Comparison of ENCODE assay signal across 17 cellular contexts in genomic region chr16:17387226-17387625, GRCh38.
"Had no signal": no experiment of that assay in that cellular context is flagged by ENCODE, and none has a peak within 500 bp of the region (broad histone marks: within the 10 kb centered on the region; RNA-seq: fewer than 3 reads in every experiment).

No MANE protein-coding gene starts in this region.

- DNase-seq: activated gamma-delta T cell treated with Interleukin-2 at 50 U/mL for 16 hours; activated T-cell treated with anti-CD3 and anti-CD28 coated beads, Interleukin-2, amount 50 U/mL, for 1 hour; aorta; caudate nucleus; esophagus squamous epithelium; gastrocnemius medialis; head of caudate nucleus; left ventricle myocardium superior; mammary epithelial cell; natural killer cell; right cardiac atrium; stimulated activated CD4-positive, alpha-beta T cell treated with anti-CD3 and anti-CD28 coated beads, Interleukin-12 subunit alpha, Interleukin-12 subunit beta, amount 100 ng/mL, for 4 hours; substantia nigra; thyroid gland; upper lobe of right lung had no signal

- ATAC-seq: gastrocnemius medialis, left ventricle myocardium superior, natural killer cell, right cardiac atrium, upper lobe of right lung, WTC11 had no signal

- H3K36me3 ChIP-seq: esophagus squamous epithelium, gastrocnemius medialis, prostate gland, thyroid gland, upper lobe of right lung had no signal

- H3K4me1 ChIP-seq: gastrocnemius medialis, thyroid gland had no signal

- H3K9me3 ChIP-seq: esophagus squamous epithelium, gastrocnemius medialis, prostate gland, thyroid gland, upper lobe of right lung had no signal

- H3K27me3 ChIP-seq: esophagus squamous epithelium, gastrocnemius medialis, thyroid gland, upper lobe of right lung had no signal

- H3K27ac ChIP-seq: gastrocnemius medialis, prostate gland, thyroid gland, upper lobe of right lung had no signal

- H3K4me3 ChIP-seq: esophagus squamous epithelium, gastrocnemius medialis, prostate gland, thyroid gland, upper lobe of right lung had no signal
